19 cellular contexts compared by ENCODE assay signal in the genomic region with DNA sequence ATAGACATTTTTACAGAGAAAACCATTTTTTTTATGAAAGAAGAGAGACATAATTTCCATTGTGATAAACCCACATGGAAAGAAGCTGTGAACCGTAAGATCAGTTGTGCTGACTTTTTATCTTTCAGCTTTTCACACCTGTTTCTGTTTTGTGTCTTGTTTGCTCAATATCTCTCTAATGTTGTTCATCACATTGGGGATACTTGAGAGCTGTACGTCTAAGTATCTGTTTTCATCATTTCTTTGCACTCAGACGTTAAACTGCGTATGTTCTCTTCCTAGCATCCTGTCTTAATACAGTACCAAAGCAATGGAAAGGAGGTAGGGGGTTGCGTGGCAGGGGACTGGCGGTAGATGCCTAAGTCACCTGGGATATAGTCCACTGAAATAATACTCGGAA.
DNase-seq lines count a peak whose midpoint lies in the region; ATAC-seq, FAIRE-seq and TF ChIP-seq lines count a peak whose summit lies in the region.
"Had no signal": no experiment of that assay in that cellular context is flagged by ENCODE, and none has a peak within 500 bp of the region (broad histone marks: within the 10 kb centered on the region; RNA-seq: fewer than 3 reads in every experiment).

No MANE protein-coding gene starts in this region.

- DNase-seq in GM12892 (ENCODE audit: insufficient read length): no peak
- DNase-seq in HTR-8/SVneo (ENCODE audit: insufficient read length, low spot score): no peak
- DNase-seq in mesenchymal stem cell: no peak
- no peak for DNase-seq in glutamatergic neuron
- DNase-seq in GM19239 (ENCODE audit: insufficient read length, low spot score): no peak
- DNase-seq in AG20443 (ENCODE audit: low spot score): no peak
- DNase-seq: activated CD4-positive, alpha-beta T cell treated with anti-CD3 and anti-CD28 coated beads for 4 hours; brain microvascular endothelial cell; CD4-positive, CD25-positive, alpha-beta regulatory T cell; dermis blood vessel endothelial cell; esophagus squamous epithelium; head of caudate nucleus; NCI-H2227 treated with DMSO at 0.1 percent for 48 hours; nucleus accumbens; SHP77 treated with DMSO at 0.1 percent for 48 hours; stimulated activated CD4-positive, alpha-beta T cell treated with anti-CD3 and anti-CD28 coated beads, Interleukin-2, amount 100 ng/mL, for 48 hours had no signal

- H2BK5ac ChIP-seq in mesenchymal stem cell (ENCODE audit: low read depth, low read length, poor library complexity, severe bottlenecking): no peak overlapping the region

- H3K18ac ChIP-seq in mesenchymal stem cell (ENCODE audit: low read depth in 1 of 2, low read length in 2 of 2): no peak overlapping the region

- H3K14ac ChIP-seq in mesenchymal stem cell (ENCODE audit: low read length in 2 of 2): no peak overlapping the region

- peak overlapping the region; percentile 5 for H3K27ac ChIP-seq in mesenchymal stem cell (ENCODE audit: low read length, poor library complexity, severe bottlenecking)
- H3K27ac ChIP-seq: brain microvascular endothelial cell, esophagus squamous epithelium had no signal

- no peaks in the 10 kb centered on the region for H3K36me3 ChIP-seq in mesenchymal stem cell (ENCODE audit: control insufficient read depth in 1 of 2, insufficient read depth in 2 of 2, low read depth in 1 of 2, low read length in 2 of 2)
- H3K36me3 ChIP-seq: brain microvascular endothelial cell, esophagus squamous epithelium had no signal

- no peaks in the 10 kb centered on the region for H3K36me3 Mint-ChIP-seq in glutamatergic neuron (ENCODE audit: unreplicated experiment)
- H3K36me3 Mint-ChIP-seq: activated naive CD4-positive, alpha-beta T cell treated with anti-CD3 and anti-CD28 coated beads, Interleukin-2, amount 50 U/mL, for 24 hours; CD4-positive, CD25-positive, alpha-beta regulatory T cell; IgD-negative memory B cell had no signal

- H3K27ac Mint-ChIP-seq in glutamatergic neuron (ENCODE audit: unreplicated experiment): no peak overlapping the region
- H3K27ac Mint-ChIP-seq: activated naive CD4-positive, alpha-beta T cell treated with anti-CD3 and anti-CD28 coated beads, Interleukin-2, amount 50 U/mL, for 24 hours; CD4-positive, CD25-positive, alpha-beta regulatory T cell; IgD-negative memory B cell had no signal

- H2BK12ac ChIP-seq in mesenchymal stem cell (ENCODE audit: low read length in 2 of 2): no peak overlapping the region

- H3K4me3 Mint-ChIP-seq in glutamatergic neuron (ENCODE audit: unreplicated experiment): no peak overlapping the region
- H3K4me3 Mint-ChIP-seq: activated naive CD4-positive, alpha-beta T cell treated with anti-CD3 and anti-CD28 coated beads, Interleukin-2, amount 50 U/mL, for 24 hours; CD4-positive, CD25-positive, alpha-beta regulatory T cell; IgD-negative memory B cell had no signal

- H3K27me3 ChIP-seq in mesenchymal stem cell (ENCODE audit: control insufficient read depth in 1 of 2, insufficient read depth in 1 of 2, low read length in 2 of 2): no peaks in the 10 kb centered on the region
- H3K27me3 ChIP-seq: brain microvascular endothelial cell, esophagus squamous epithelium had no signal

- no peaks in the 10 kb centered on the region for H3K9me3 Mint-ChIP-seq in glutamatergic neuron (ENCODE audit: unreplicated experiment)
- H3K9me3 Mint-ChIP-seq: activated naive CD4-positive, alpha-beta T cell treated with anti-CD3 and anti-CD28 coated beads, Interleukin-2, amount 50 U/mL, for 24 hours had no signal

- no peaks in the 10 kb centered on the region for H3K9me3 ChIP-seq in mesenchymal stem cell (ENCODE audit: control insufficient read depth, low read length)
- H3K9me3 ChIP-seq: esophagus squamous epithelium had no signal

- H3K9ac ChIP-seq in mesenchymal stem cell (ENCODE audit: low read length): peak overlapping the region; percentile 30

- peak; percentile 61 for FAIRE-seq in GM12892 (lab: Jason Lieb, UNC)
- peak; percentile 13 for FAIRE-seq in HTR-8/SVneo (lab: Jason Lieb, UNC)
- no peak for FAIRE-seq in GM19239 (lab: Jason Lieb, UNC)

- H2BK15ac ChIP-seq in mesenchymal stem cell (ENCODE audit: low read depth, poor library complexity, severe bottlenecking): no peak overlapping the region

- H2BK120ac ChIP-seq in mesenchymal stem cell (ENCODE audit: low read depth, low read length): no peak overlapping the region

- H3K4me2 ChIP-seq in mesenchymal stem cell (ENCODE audit: low read length, poor library complexity, severe bottlenecking): no peak overlapping the region

- TF ChIP-seq POLR2A in GM12892 (IDR thresholded peaks at IDR 0.05; ENCODE audit: low read depth, low read length): no peak

- H3K4me3 ChIP-seq in mesenchymal stem cell (ENCODE audit: insufficient read depth in 1 of 2, low read depth in 1 of 2, low read length in 2 of 2): peak overlapping the region in 1 of 2 experiments; percentile 52
- H3K4me3 ChIP-seq: esophagus squamous epithelium had no signal

- H3K79me1 ChIP-seq in mesenchymal stem cell (replicated peaks; ENCODE audit: low read length, poor library complexity, severe bottlenecking): no peaks in the 10 kb centered on the region

- peaks cover 4% of the 10 kb centered on the region for H3K27me3 Mint-ChIP-seq in glutamatergic neuron (ENCODE audit: unreplicated experiment)
- H3K27me3 Mint-ChIP-seq: activated naive CD4-positive, alpha-beta T cell treated with anti-CD3 and anti-CD28 coated beads, Interleukin-2, amount 50 U/mL, for 24 hours; CD4-positive, CD25-positive, alpha-beta regulatory T cell; IgD-negative memory B cell had no signal

- no peak for TF ChIP-seq CTCF in glutamatergic neuron (IDR thresholded peaks at IDR 0.05; ENCODE audit: partially characterized antibody, unreplicated experiment)

- no peak overlapping the region for H2AK5ac ChIP-seq in mesenchymal stem cell (ENCODE audit: low read length, severe bottlenecking)

- WGBS in mesenchymal stem cell: 89% methylated on average over 7 of the region's 7 CpGs

- H3K4ac ChIP-seq in mesenchymal stem cell (ENCODE audit: low read depth in 1 of 2, low read length in 2 of 2): no peak overlapping the region

- ATAC-seq in GM21786 (IDR thresholded peaks at IDR 0.05; ENCODE audit: unreplicated experiment): peak; percentile 11

- H4K91ac ChIP-seq in mesenchymal stem cell (ENCODE audit: low read length): no peak overlapping the region

- no peak overlapping the region for H4K8ac ChIP-seq in mesenchymal stem cell (ENCODE audit: low read length)

- H3K4me1 ChIP-seq in mesenchymal stem cell (ENCODE audit: control insufficient read depth, insufficient read depth, low read depth, low read length): peaks cover 1% of the 10 kb centered on the region
- H3K4me1 ChIP-seq: esophagus squamous epithelium had no signal

- H3K23ac ChIP-seq in mesenchymal stem cell (ENCODE audit: low read length in 2 of 2): no peak overlapping the region

- no peak overlapping the region for H2AFZ ChIP-seq in mesenchymal stem cell (ENCODE audit: low read depth, low read length)

- H3K4me1 Mint-ChIP-seq in glutamatergic neuron (ENCODE audit: low read depth, unreplicated experiment): peaks cover 8% of the 10 kb centered on the region
- H3K4me1 Mint-ChIP-seq: activated naive CD4-positive, alpha-beta T cell treated with anti-CD3 and anti-CD28 coated beads, Interleukin-2, amount 50 U/mL, for 24 hours; CD4-positive, CD25-positive, alpha-beta regulatory T cell; IgD-negative memory B cell had no signal
